ENCODE assay signal across 3 cellular contexts in genomic region chr13:47481521-47481920, GRCh38.
TF ChIP-seq lines count a peak whose summit lies in the region.

No MANE protein-coding gene starts in this region.

TF ChIP-seq in IMR-90, 13 proteins besides CTCF, POLR2A, EP300 and RAD21:
- TF ChIP-seq BHLHE40 (IDR thresholded peaks at IDR 0.05; ENCODE audit: low read depth, low read length) (no peak), NFE2L2 (IDR thresholded peaks at IDR 0.05; ENCODE audit: low read depth, low read length) (no peak)

TF ChIP-seq in neural cell, 6 proteins besides CTCF, POLR2A, EP300 and RAD21 (continued from another document):
- peak; percentile 40 for TF ChIP-seq REST (IDR thresholded peaks at IDR 0.05; ENCODE audit: borderline replicate concordance)
- peak; percentile 33 for TF ChIP-seq POLR2AphosphoS5 (IDR thresholded peaks at IDR 0.05)

TF ChIP-seq in HEK293T, 16 proteins besides CTCF, POLR2A, EP300 and RAD21 (continued from another document):
- no peak for TF ChIP-seq ZNF384 (IDR thresholded peaks at IDR 0.05)
- no peak for TF ChIP-seq CTBP1 (IDR thresholded peaks at IDR 0.05; ENCODE audit: borderline replicate concordance)
- TF ChIP-seq TARDBP (IDR thresholded peaks at IDR 0.05) = no peak
- no peak for TF ChIP-seq SUZ12 (IDR thresholded peaks at IDR 0.05)
- TF ChIP-seq L3MBTL2 (conservative IDR thresholded peaks at IDR 0.05) = no peak
- TF ChIP-seq SP1 (IDR thresholded peaks at IDR 0.05) = no peak
- no peak for TF ChIP-seq BHLHE40 (IDR thresholded peaks at IDR 0.05; ENCODE audit: borderline replicate concordance)
- TF ChIP-seq HDGF (IDR thresholded peaks at IDR 0.05; ENCODE audit: borderline replicate concordance) = no peak
- TF ChIP-seq FOXA1 (IDR thresholded peaks at IDR 0.05) = no peak
- no peak for TF ChIP-seq ARNT (IDR thresholded peaks at IDR 0.05)
- no peak for TF ChIP-seq LEF1 (IDR thresholded peaks at IDR 0.05; ENCODE audit: borderline replicate concordance)
- TF ChIP-seq PKNOX1 (IDR thresholded peaks at IDR 0.05) = no peak
- TF ChIP-seq FOXK2 (IDR thresholded peaks at IDR 0.05) = no peak
- no peak for TF ChIP-seq FOXM1 (IDR thresholded peaks at IDR 0.05; ENCODE audit: borderline replicate concordance)
